In genomic region chr1:4797429-4797828, GRCh38 we compare ENCODE assay signal across 26 cellular contexts.
"Had no signal": no experiment of that assay in that cellular context is flagged by ENCODE, and none has a peak within 500 bp of the region (broad histone marks: within the 10 kb centered on the region; RNA-seq: fewer than 3 reads in every experiment).

No MANE protein-coding gene starts in this region.

- H3K36me3 Mint-ChIP-seq: activated CD8-positive, alpha-beta memory T cell treated with anti-CD3 and anti-CD28 coated beads, Interleukin-2, amount 10 ng/mL, durations not matched to agents 7 days and 5 days; activated naive CD4-positive, alpha-beta T cell treated with anti-CD3 and anti-CD28 coated beads, Interleukin-2, amount 50 U/mL, for 24 hours; T-cell had no signal

- H3K27ac ChIP-seq: breast epithelium, SK-N-MC had no signal

- H3K4me3 Mint-ChIP-seq: activated CD4-positive, alpha-beta T cell treated with anti-CD3 and anti-CD28 coated beads, Interleukin-2, amount 10 ng/mL, durations not matched to agents 24 days and 14 days; activated CD8-positive, alpha-beta memory T cell treated with anti-CD3 and anti-CD28 coated beads, Interleukin-2, amount 10 ng/mL, durations not matched to agents 7 days and 5 days; activated naive CD4-positive, alpha-beta T cell treated with anti-CD3 and anti-CD28 coated beads, Interleukin-2, amount 50 U/mL, for 24 hours; activated T-cell treated with anti-CD3 and anti-CD28 coated beads, Interleukin-2, amount 50 U/mL, for 24 hours; activated T-helper 1 cell treated with anti-CD3 and anti-CD28 coated beads, Interleukin-12 subunit alpha, Interleukin-12 subunit beta, Interleukin-2, Interleukin-4 antibody, amounts not matched to agents 30 ng/mL and 10 ng/mL and 1 ng/mL, durations not matched to agents 14 hours and 24 hours and 36 hours; T-cell had no signal

- H3K4me3 ChIP-seq: breast epithelium, SK-N-MC had no signal

- H3K27me3 Mint-ChIP-seq: activated B cell treated with CpG ODN at 0.5 μM for 24 hours; activated CD4-positive, alpha-beta T cell treated with anti-CD3 and anti-CD28 coated beads, Interleukin-2, amount 10 ng/mL, durations not matched to agents 24 days and 14 days; activated CD8-positive, alpha-beta memory T cell treated with anti-CD3 and anti-CD28 coated beads, Interleukin-2, amount 10 ng/mL, durations not matched to agents 7 days and 5 days had no signal

- DNase-seq: activated B cell treated with CpG ODN at 0.5 μM for 24 hours; activated CD4-positive, alpha-beta T cell treated with anti-CD3 and anti-CD28 coated beads for 1 hour; activated CD4-positive, alpha-beta T cell treated with anti-CD3 and anti-CD28 coated beads, Interleukin-2, amount 10 ng/mL, durations not matched to agents 24 days and 14 days; activated CD4-positive, alpha-beta T cell treated with anti-CD3 and anti-CD28 coated beads, Interleukin-2, amount 50 U/mL, for 48 hours; activated CD8-positive, alpha-beta memory T cell treated with anti-CD3 and anti-CD28 coated beads, Interleukin-2, amount 10 ng/mL, durations not matched to agents 7 days and 5 days; activated effector memory CD4-positive, alpha-beta T cell treated with Interleukin-2 at 50 U/mL for 16 hours; activated naive CD4-positive, alpha-beta T cell; activated T-cell treated with anti-CD3 and anti-CD28 coated beads, Interleukin-2, amount 50 U/mL, for 24 hours; aorta; caudate nucleus; MM.1S; NCI-H1105; NCI-H1436; NCI-H1694 treated with DMSO at 0.1 percent for 48 hours; NCI-H2029 treated with DMSO at 0.1 percent for 48 hours; NCI-H510A; NCI-H69; T-cell; T-helper 2 cell; T1000 had no signal

- H3K4me1 ChIP-seq: breast epithelium had no signal

- H3K9me3 Mint-ChIP-seq: activated CD4-positive, alpha-beta T cell treated with anti-CD3 and anti-CD28 coated beads, Interleukin-2, amount 10 ng/mL, durations not matched to agents 24 days and 14 days; activated naive CD4-positive, alpha-beta T cell treated with anti-CD3 and anti-CD28 coated beads, Interleukin-2, amount 50 U/mL, for 24 hours; activated T-cell treated with anti-CD3 and anti-CD28 coated beads, Interleukin-2, amount 50 U/mL, for 24 hours; activated T-helper 1 cell treated with anti-CD3 and anti-CD28 coated beads, Interleukin-12 subunit alpha, Interleukin-12 subunit beta, Interleukin-2, Interleukin-4 antibody, amounts not matched to agents 30 ng/mL and 10 ng/mL and 1 ng/mL, durations not matched to agents 14 hours and 24 hours and 36 hours; T-cell had no signal

- H3K27ac Mint-ChIP-seq: activated CD4-positive, alpha-beta T cell treated with anti-CD3 and anti-CD28 coated beads, Interleukin-2, amount 10 ng/mL, durations not matched to agents 24 days and 14 days; activated CD8-positive, alpha-beta memory T cell treated with anti-CD3 and anti-CD28 coated beads, Interleukin-2, amount 10 ng/mL, durations not matched to agents 7 days and 5 days; activated naive CD4-positive, alpha-beta T cell treated with anti-CD3 and anti-CD28 coated beads, Interleukin-2, amount 50 U/mL, for 24 hours; activated T-cell treated with anti-CD3 and anti-CD28 coated beads, Interleukin-2, amount 50 U/mL, for 24 hours; activated T-helper 1 cell treated with anti-CD3 and anti-CD28 coated beads, Interleukin-12 subunit alpha, Interleukin-12 subunit beta, Interleukin-2, Interleukin-4 antibody, amounts not matched to agents 30 ng/mL and 10 ng/mL and 1 ng/mL, durations not matched to agents 14 hours and 24 hours and 36 hours; T-cell had no signal

- H3K4me1 Mint-ChIP-seq: activated CD4-positive, alpha-beta T cell treated with anti-CD3 and anti-CD28 coated beads, Interleukin-2, amount 10 ng/mL, durations not matched to agents 24 days and 14 days; activated CD8-positive, alpha-beta memory T cell treated with anti-CD3 and anti-CD28 coated beads, Interleukin-2, amount 10 ng/mL, durations not matched to agents 7 days and 5 days; activated naive CD4-positive, alpha-beta T cell treated with anti-CD3 and anti-CD28 coated beads, Interleukin-2, amount 50 U/mL, for 24 hours; T-cell had no signal

- H3K9me3 ChIP-seq: breast epithelium had no signal

- H3K36me3 ChIP-seq: breast epithelium had no signal

- ATAC-seq: activated CD8-positive, alpha-beta memory T cell treated with anti-CD3 and anti-CD28 coated beads, Interleukin-2, amount 10 ng/mL, durations not matched to agents 7 days and 5 days; Panc1; Right ventricle myocardium inferior; T-cell had no signal
